ENCODE assay signal across 9 cellular contexts in genomic region chr11:68037481-68038225, GRCh38. TPM values are rescaled to one million over a fixed set of nuclear protein-coding genes. Genes with fewer than 3 reads are reported as not detected.
DNase-seq lines count a peak whose midpoint lies in the region; ATAC-seq, FAIRE-seq and TF ChIP-seq lines count a peak whose summit lies in the region.
"Had no signal": no experiment of that assay in that cellular context is flagged by ENCODE, and none has a peak within 500 bp of the region (broad histone marks: within the 10 kb centered on the region; RNA-seq: fewer than 3 reads in every experiment).

No MANE protein-coding gene starts in this region.

- TF ChIP-seq CTCF in Calu3 (IDR thresholded peaks at IDR 0.05; ENCODE audit: unreplicated experiment) = no peak
- TF ChIP-seq CTCF in OCI-LY3 (IDR thresholded peaks at IDR 0.05; ENCODE audit: low read depth, low read length) = no peak
- TF ChIP-seq CTCF in endothelial cell of umbilical vein (IDR thresholded peaks at IDR 0.05; ENCODE audit: extremely low read depth in 1 of 2, insufficient read depth in 1 of 2, low read depth in 1 of 2, low read length in 2 of 2) = no peak

- no peaks in the 10 kb centered on the region for H3K9me3 Mint-ChIP-seq in Calu3 (ENCODE audit: low read depth, unreplicated experiment)

- no peaks in the 10 kb centered on the region for H3K27me3 Mint-ChIP-seq in Calu3 (ENCODE audit: unreplicated experiment)

- intact Hi-C loops in Calu3 (cut with micrococcal nuclease; ENCODE audit: unreplicated experiment) = loop anchor here (10.0 kb wide), 1 partner anchor 167 kb away; no protein-coding TSS in a partner anchor
- intact Hi-C loops in endothelial cell of umbilical vein (cut with micrococcal nuclease) = loop anchor here (1.0 to 5.0 kb wide), 2 partner anchors 7 to 170 kb away; partner anchors contain the start of gene NDUFS8

- peaks cover 10% of the 10 kb centered on the region for H3K4me1 Mint-ChIP-seq in Calu3 (ENCODE audit: low read depth, unreplicated experiment)

- H3K4me2 ChIP-seq in OCI-LY3 (ENCODE audit: low read length) (peak overlapping the region; percentile 97), endothelial cell of umbilical vein (ENCODE audit: insufficient read depth, low read length) (no peak overlapping the region)

- TF ChIP-seq POLR2A in endothelial cell of umbilical vein (IDR thresholded peaks at IDR 0.05; ENCODE audit: low read depth, low read length) = peak; percentile 20

- CTCF ChIA-PET in Calu3 (lab: Charles Lee) (no interaction called here), endothelial cell of umbilical vein (lab: Charles Lee) (no interaction called here)

- no peak overlapping the region for H2AFZ ChIP-seq in OCI-LY3 (ENCODE audit: low read depth, low read length)
- no peak overlapping the region for H2AFZ ChIP-seq in endothelial cell of umbilical vein (ENCODE audit: low read depth, low read length)

- no peaks in the 10 kb centered on the region for H3K9me1 ChIP-seq in endothelial cell of umbilical vein (replicated peaks; ENCODE audit: control insufficient read depth, extremely low read depth, insufficient read depth, low read length)

- H3K9ac ChIP-seq in OCI-LY3 (ENCODE audit: low read length) (no peak overlapping the region), endothelial cell of umbilical vein (replicated peaks; ENCODE audit: extremely low read depth, insufficient read depth, low read length) (no peak overlapping the region)

- POLR2A ChIA-PET in endothelial cell of umbilical vein (lab: Charles Lee) = interaction anchor here (0.7 kb wide), 1 partner anchor 130 kb away, joined by 3 read pairs; no protein-coding TSS in a partner anchor

- H3K4me3 Mint-ChIP-seq in Calu3 (ENCODE audit: low read depth, unreplicated experiment) = no peak overlapping the region

- ATAC-seq in HG03280 (IDR thresholded peaks at IDR 0.05; ENCODE audit: unreplicated experiment) = no peak

- H4K20me1 ChIP-seq in OCI-LY3 (ENCODE audit: insufficient read depth, low read length) (no peaks in the 10 kb centered on the region; the same call in 1 of the 2 replicates), endothelial cell of umbilical vein (replicated peaks; ENCODE audit: control insufficient read depth, extremely low read depth, insufficient read depth, low read length) (no peaks in the 10 kb centered on the region)

- DNase-seq in Calu3 = no peak
- no peak for DNase-seq in endothelial cell of umbilical vein (ENCODE audit: low read depth, low spot score)
- peak; percentile 20 for DNase-seq in pons (ENCODE audit: low spot score)
- DNase-seq in KG1 (lab: John Stamatoyannopoulos, UW) = no peak
- DNase-seq in T-helper 9 cell = no peak
- DNase-seq in NCI-H2227 treated with DMSO at 0.1 percent for 48 hours (lab: John Stamatoyannopoulos, UW) = no peak

- H3K27me3 ChIP-seq in OCI-LY3 (ENCODE audit: low read depth, low read length) = no peaks in the 10 kb centered on the region
- H3K27me3 ChIP-seq in endothelial cell of umbilical vein (ENCODE audit: control insufficient read depth in 2 of 2, insufficient read depth in 2 of 2, low read length in 2 of 2) = no peaks in the 10 kb centered on the region

- H3K4me1 ChIP-seq in OCI-LY3 (ENCODE audit: low read length) (peaks cover 20% of the 10 kb centered on the region), endothelial cell of umbilical vein (ENCODE audit: control insufficient read depth, extremely low read depth, insufficient read depth, low read length) (peaks cover 20% of the 10 kb centered on the region)

- peak overlapping the region; percentile 56 for H3K27ac Mint-ChIP-seq in Calu3 (ENCODE audit: unreplicated experiment)

- H3K9me3 ChIP-seq in OCI-LY3 (ENCODE audit: insufficient read depth, low read length) = no peaks in the 10 kb centered on the region
- H3K9me3 ChIP-seq in endothelial cell of umbilical vein (replicated peaks; ENCODE audit: control insufficient read depth, insufficient read depth, low read length) = no peaks in the 10 kb centered on the region

- H3K79me2 ChIP-seq in OCI-LY3 (ENCODE audit: low read length) = peaks cover 42% of the 10 kb centered on the region
- H3K79me2 ChIP-seq in endothelial cell of umbilical vein (ENCODE audit: control insufficient read depth, insufficient read depth, low read length) = peaks cover 24% of the 10 kb centered on the region

- H3K36me3 ChIP-seq in OCI-LY3 (replicated peaks; ENCODE audit: low read depth, low read length) = peaks cover 25% of the 10 kb centered on the region
- peaks cover 0 to 23% of the 10 kb centered on the region in 2 experiments for H3K36me3 ChIP-seq in endothelial cell of umbilical vein (ENCODE audit: control insufficient read depth in 2 of 2, extremely low read depth in 1 of 2, insufficient read depth in 2 of 2, low read length in 2 of 2)

- no peak for FAIRE-seq in endothelial cell of umbilical vein (lab: Jason Lieb, UNC)
- FAIRE-seq: astrocyte had no signal

- H3K4me3 ChIP-seq in OCI-LY3 (ENCODE audit: low read length) (peak overlapping the region; percentile 81), endothelial cell of umbilical vein (replicated peaks in 1 of 3; ENCODE audit: insufficient read depth in 1 of 3, low read depth in 1 of 3, low read length in 3 of 3) (no peak overlapping the region)

- dilution Hi-C loops in endothelial cell of umbilical vein (cut with MboI; ENCODE audit: extremely low pct_ligation_motif_present, low sequenced_read_pairs) = no loop called here

- no TSS peak for BruUV-seq in Calu3 (replicated peaks; lab: Mats Ljungman, UMichigan)
- no TSS peak for BruUV-seq in endothelial cell of umbilical vein (replicated peaks; lab: Mats Ljungman, UMichigan)

- H3K36me3 Mint-ChIP-seq in Calu3 (ENCODE audit: insufficient read depth, unreplicated experiment) = peaks cover 36% of the 10 kb centered on the region

- no peak overlapping the region for H3K27ac ChIP-seq in OCI-LY3 (ENCODE audit: low read length)
- H3K27ac ChIP-seq in endothelial cell of umbilical vein (ENCODE audit: insufficient read depth, low read depth, low read length) = no peak overlapping the region

TF ChIP-seq in endothelial cell of umbilical vein, 7 proteins besides CTCF, POLR2A, EP300 and RAD21:
- no peak for TF ChIP-seq POLR2AphosphoS5 (IDR thresholded peaks at IDR 0.05; ENCODE audit: insufficient read depth, low read depth, low read length)
- TF ChIP-seq FOS (IDR thresholded peaks at IDR 0.05; ENCODE audit: borderline replicate concordance, insufficient read depth, low read length) = no peak
- TF ChIP-seq JUN (IDR thresholded peaks at IDR 0.05; ENCODE audit: borderline replicate concordance, insufficient read depth, insufficient read length, low read depth) = no peak
- no peak for TF ChIP-seq EZH2 (IDR thresholded peaks at IDR 0.05; ENCODE audit: borderline replicate concordance, low read depth, low read length, severe bottlenecking)
- TF ChIP-seq MAX (IDR thresholded peaks at IDR 0.05; ENCODE audit: insufficient read depth, insufficient read length) = no peak
- TF ChIP-seq MYC (IDR thresholded peaks at IDR 0.05; ENCODE audit: low read depth, low read length) = no peak
- no peak for TF ChIP-seq GATA2 (IDR thresholded peaks at IDR 0.05; ENCODE audit: insufficient read depth, insufficient read length, low read depth, low read length)

RNA-seq across cellular contexts. Expression of gene TCIRG1, which starts 1.2 kb away (rescaled TPM):
- total RNA-seq in Calu3 (2022) = 42.1 and 49.7 TPM in 2 replicates
- total RNA-seq in endothelial cell of umbilical vein = 124 and 134 TPM in 2 replicates
- polyA plus RNA-seq in endothelial cell of umbilical vein = 183 and 236 TPM in 2 replicates
- polyA plus RNA-seq in endothelial cell of umbilical vein (2011; cell fraction: cytosol; rRNA removed) = 40.1 and 59.5 TPM in 2 replicates
- 830 and 950 TPM in 2 replicates for polyA plus RNA-seq in endothelial cell of umbilical vein (2011; cell fraction: nucleus; rRNA removed)
- polyA plus RNA-seq in endothelial cell of umbilical vein (2012) = 58.8 and 85.6 TPM in 2 replicates
- 57.6 and 77.2 TPM in 2 replicates for polyA minus RNA-seq in endothelial cell of umbilical vein
- polyA minus RNA-seq in endothelial cell of umbilical vein (2011; cell fraction: cytosol; rRNA and poly(A)+ RNA removed) = 26.6 TPM
- 109 and 157 TPM in 2 replicates for polyA minus RNA-seq in endothelial cell of umbilical vein (2011; cell fraction: nucleus; rRNA and poly(A)+ RNA removed)

RNA-seq across cellular contexts. Expression of gene NDUFS8, which starts 7.2 kb away (rescaled TPM):
- total RNA-seq in Calu3 (2022) = 163 and 166 TPM in 2 replicates
- total RNA-seq in endothelial cell of umbilical vein = 150 and 170 TPM in 2 replicates
- polyA plus RNA-seq in endothelial cell of umbilical vein = 166 and 220 TPM in 2 replicates
- 85.9 and 127 TPM in 2 replicates for polyA plus RNA-seq in endothelial cell of umbilical vein (2011; cell fraction: cytosol; rRNA removed)
- polyA plus RNA-seq in endothelial cell of umbilical vein (2011; cell fraction: nucleus; rRNA removed) = 58.1 and 68.9 TPM in 2 replicates
- 96.4 and 179 TPM in 2 replicates for polyA plus RNA-seq in endothelial cell of umbilical vein (2012)
- 74.2 and 83.9 TPM in 2 replicates for polyA minus RNA-seq in endothelial cell of umbilical vein
- polyA minus RNA-seq in endothelial cell of umbilical vein (2011; cell fraction: cytosol; rRNA and poly(A)+ RNA removed) = 260 TPM
- 32.0 and 34.3 TPM in 2 replicates for polyA minus RNA-seq in endothelial cell of umbilical vein (2011; cell fraction: nucleus; rRNA and poly(A)+ RNA removed)

RNA-seq across cellular contexts. Expression of gene ALDH3B1, which starts 27.5 kb away (rescaled TPM):
- total RNA-seq in Calu3 (2022) = 41.6 and 68.2 TPM in 2 replicates
- total RNA-seq in endothelial cell of umbilical vein = 0.13 and 0.37 TPM in 2 replicates
- polyA plus RNA-seq in endothelial cell of umbilical vein = 1.0 TPM in 2 replicates
- polyA plus RNA-seq in endothelial cell of umbilical vein (2011; cell fraction: cytosol; rRNA removed) = 0.53 and 0.69 TPM in 2 replicates
- polyA plus RNA-seq in endothelial cell of umbilical vein (2011; cell fraction: nucleus; rRNA removed) = 0.46 and 0.53 TPM in 2 replicates
- polyA plus RNA-seq in endothelial cell of umbilical vein (2012) = 0.11 and 0.12 TPM in 2 replicates
- 0.32 and 0.34 TPM in 2 replicates for polyA minus RNA-seq in endothelial cell of umbilical vein
- 25.6 TPM for polyA minus RNA-seq in endothelial cell of umbilical vein (2011; cell fraction: cytosol; rRNA and poly(A)+ RNA removed)
- 0.19 and 0.34 TPM in 2 replicates for polyA minus RNA-seq in endothelial cell of umbilical vein (2011; cell fraction: nucleus; rRNA and poly(A)+ RNA removed)

RNA-seq across cellular contexts. Expression of gene UNC93B1, which starts 33.8 kb away (rescaled TPM):
- 71.2 and 92.6 TPM in 2 replicates for total RNA-seq in Calu3 (2022)
- 10.6 and 11.5 TPM in 2 replicates for total RNA-seq in endothelial cell of umbilical vein
- 18.9 and 22.0 TPM in 2 replicates for polyA plus RNA-seq in endothelial cell of umbilical vein
- polyA plus RNA-seq in endothelial cell of umbilical vein (2011; cell fraction: cytosol; rRNA removed) = 10.3 and 10.4 TPM in 2 replicates
- 24.8 and 26.9 TPM in 2 replicates for polyA plus RNA-seq in endothelial cell of umbilical vein (2011; cell fraction: nucleus; rRNA removed)
- 5.5 and 9.4 TPM in 2 replicates for polyA plus RNA-seq in endothelial cell of umbilical vein (2012)
- polyA minus RNA-seq in endothelial cell of umbilical vein = 13.4 and 14.2 TPM in 2 replicates
- polyA minus RNA-seq in endothelial cell of umbilical vein (2011; cell fraction: cytosol; rRNA and poly(A)+ RNA removed) = 23.5 TPM
- polyA minus RNA-seq in endothelial cell of umbilical vein (2011; cell fraction: nucleus; rRNA and poly(A)+ RNA removed) = 5.4 and 6.4 TPM in 2 replicates

Comparison
In these comparisons a context has a peak if more than half of its experiments do, and no peak if none do; other contexts are left out.
1. RNA of gene ALDH3B1, which starts 27.5 kb away (total RNA-seq): 41.6 to 68.2 TPM in Calu3; 0.13 to 0.37 TPM in endothelial cell of umbilical vein; every median in the first group is over 10 times any median in the second.